In the genomic region with DNA sequence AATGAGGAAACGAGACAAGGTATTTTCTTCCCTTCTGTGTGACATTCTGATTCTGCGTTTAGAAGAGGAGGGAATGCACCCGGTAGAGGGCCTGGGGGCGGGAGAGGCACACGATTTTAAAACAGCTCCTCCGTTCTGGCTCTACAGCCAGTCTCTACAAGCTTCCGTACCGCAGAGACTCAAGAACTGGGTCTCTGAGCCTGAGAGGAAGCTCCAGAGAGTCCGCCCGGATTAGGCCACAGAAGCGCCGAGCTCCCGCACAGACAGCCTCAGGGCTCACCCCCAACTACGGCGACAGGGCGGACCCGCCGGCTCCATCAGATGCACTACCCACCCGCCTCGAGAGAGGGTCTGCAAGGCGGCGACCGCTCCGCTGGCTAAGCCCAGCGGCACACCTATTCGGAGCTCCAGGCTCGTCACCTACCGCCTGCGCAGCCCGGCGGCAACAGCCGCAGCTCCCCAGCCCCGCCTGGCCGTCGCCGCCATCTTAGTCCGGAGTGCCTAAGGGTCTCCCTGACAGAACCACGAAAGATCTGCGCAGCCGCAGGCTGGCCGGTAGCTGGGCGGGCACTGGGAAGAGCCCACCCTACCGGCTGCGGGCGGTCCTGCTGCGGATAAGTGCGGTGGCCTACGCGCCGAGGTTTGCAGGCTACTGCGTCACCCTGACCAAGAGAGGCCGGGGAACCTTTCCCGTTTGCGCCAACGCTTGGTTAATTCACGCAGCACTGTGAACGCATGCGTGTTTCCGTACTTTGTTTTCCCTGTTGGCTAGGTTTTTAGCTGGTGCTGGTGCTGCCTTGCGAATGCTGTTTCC, we compare ENCODE assay signal across 8 cellular contexts. TPM values are rescaled to one million over a fixed set of nuclear protein-coding genes. Genes with fewer than 3 reads are reported as not detected.
DNase-seq lines count a peak whose midpoint lies in the region; ATAC-seq, FAIRE-seq and TF ChIP-seq lines count a peak whose summit lies in the region.

Gene NFU1 (minus strand): TSS at position 499 of the 814 bp plus-strand sequence. CDS start 13 bp downstream, at position 486.

- H3K27me3 ChIP-seq in HepG2 (ENCODE audit: control insufficient read depth in 1 of 2, insufficient read depth in 2 of 2, low read length in 2 of 2), result no peaks in the 10 kb centered on the region; a peak in 1 of 5 replicates

- no peaks in the 10 kb centered on the region for H3K36me3 ChIP-seq in HepG2 (replicated peaks in 1 of 2; ENCODE audit: control insufficient read depth in 1 of 2, insufficient read depth in 2 of 2, low read length in 2 of 2)

- H4K20me1 ChIP-seq in HepG2 (ENCODE audit: insufficient read depth, low read length), result no peaks in the 10 kb centered on the region

- in situ Hi-C loops in HepG2 (cut with HindIII; ENCODE audit: extremely low pct_ligation_motif_present, low pct_unique_long_range_greater_than_20kb), result no loop called here

- peak within 1 kb of the TSS; percentile 99 for H3K27ac Mint-ChIP-seq in dendritic cell treated with granulocyte-macrophage colony-stimulating factor and Interleukin-4, amounts not matched to agents 40 ng/mL and 50 ng/mL, for 4 days

- H3K27me3 Mint-ChIP-seq in dendritic cell treated with granulocyte-macrophage colony-stimulating factor and Interleukin-4, amounts not matched to agents 40 ng/mL and 50 ng/mL, for 4 days, result no peaks in the 10 kb centered on the region

- H3K79me2 ChIP-seq in HepG2 (ENCODE audit: insufficient read depth, low read length), result peaks cover 18% of the 10 kb centered on the region

- peak within 1 kb of the TSS; percentile 88 for H3K4me3 Mint-ChIP-seq in dendritic cell treated with granulocyte-macrophage colony-stimulating factor and Interleukin-4, amounts not matched to agents 40 ng/mL and 50 ng/mL, for 4 days

- peak within 1 kb of the TSS; percentile 83 for H3K27ac ChIP-seq in HepG2 (ENCODE audit: extremely low read length, insufficient read depth, low read length)

- peak within 1 kb of the TSS; percentile 98 for H3K4me2 ChIP-seq in HepG2 (ENCODE audit: low read depth, low read length)

- H3K9me3 ChIP-seq in HepG2 (ENCODE audit: low read length), result no peaks in the 10 kb centered on the region

- POLR2A ChIA-PET in HepG2 (lab: Yijun Ruan, JAX), result interaction anchor here (0.7 to 2.1 kb wide), 38 partner anchors 8 to 1631 kb away, joined by 3 to 20 read pairs (median 4); partner anchors contain the start of genes ANXA4, C2orf42, GFPT1 and MXD1

- peaks cover 21% of the 10 kb centered on the region for H3K4me1 ChIP-seq in HepG2 (ENCODE audit: insufficient read depth, low read length)

- TSS peak; percentile 78 for BruUV-seq in HepG2 (replicated peaks; lab: Mats Ljungman, UMichigan)

- 0 out of 4 replicates have a peak, but pooled peaks of 1 of the 2 experiments have one; percentile 28 for TF ChIP-seq EP300 in HepG2 (IDR thresholded peaks at IDR 0.05; ENCODE audit: low read depth in 2 of 2, low read length in 2 of 2)
- TF ChIP-seq EP300 in HepG2 (CRISPR knock-in tag; IDR thresholded peaks at IDR 0.05; ENCODE audit: borderline replicate concordance), result no peak; the same call in 1 of the 2 replicates

- peak; percentile 91 for DNase-seq in CD1c-positive myeloid dendritic cell (ENCODE audit: extremely low spot score)
- peak; percentile 70 for DNase-seq in NCI-H748 treated with DMSO at 0.1 percent for 48 hours (lab: John Stamatoyannopoulos, UW)
- peak; percentile 70 to 79 for DNase-seq in activated CD4-positive, alpha-beta T cell treated with anti-CD3 and anti-CD28 coated beads, Interleukin-2, amount 50 U/mL, for 24 hours (ENCODE audit: low read depth in 1 of 2, low spot score in 1 of 2)
- DNase-seq in HepG2 (ENCODE audit: low spot score), result peak; percentile 95
- DNase-seq in stimulated activated CD4-positive, alpha-beta T cell treated with anti-CD3 and anti-CD28 coated beads, Interleukin-4, amount 100 ng/mL, for 1 hour, result peak; percentile 86

- peaks cover 18% of the 10 kb centered on the region for H3K36me3 Mint-ChIP-seq in dendritic cell treated with granulocyte-macrophage colony-stimulating factor and Interleukin-4, amounts not matched to agents 40 ng/mL and 50 ng/mL, for 4 days (ENCODE audit: low read depth)

- intact Hi-C loops in dendritic cell treated with granulocyte-macrophage colony-stimulating factor and Interleukin-4, amounts not matched to agents 40 ng/mL and 50 ng/mL, for 4 days (cut with micrococcal nuclease), result loop anchor here (5.0 kb wide), 1 partner anchor 45 kb away; no protein-coding TSS in a partner anchor
- intact Hi-C loops in HepG2 (cut with micrococcal nuclease; ENCODE audit: unreplicated experiment), result loop anchor here (2.0 to 10.0 kb wide), 2 partner anchors 50 to 422 kb away; partner anchors contain the start of genes ANTXR1 and GFPT1

- TF ChIP-seq POLR2A in HepG2 (IDR thresholded peaks at IDR 0.05; ENCODE audit: insufficient read depth in 1 of 2, low read depth in 2 of 2, low read length in 2 of 2), result peak; percentile 95 to 96

- FAIRE-seq in HepG2 (lab: Jason Lieb, UNC), result peak; percentile 37

- H3K9me3 Mint-ChIP-seq in dendritic cell treated with granulocyte-macrophage colony-stimulating factor and Interleukin-4, amounts not matched to agents 40 ng/mL and 50 ng/mL, for 4 days, result peaks cover 10% of the 10 kb centered on the region

- WGBS in HepG2 (ENCODE audit: low lambda C conversion rate), result under 1% methylated on average over 26 of the region's 60 CpGs

- TF ChIP-seq CTCF in HepG2 (CRISPR knock-in tag; IDR thresholded peaks at IDR 0.05), result peak; percentile 93

- H3K4me1 Mint-ChIP-seq in dendritic cell treated with granulocyte-macrophage colony-stimulating factor and Interleukin-4, amounts not matched to agents 40 ng/mL and 50 ng/mL, for 4 days (ENCODE audit: low read depth), result peaks cover 29% of the 10 kb centered on the region

- TF ChIP-seq RAD21 in HepG2 (CRISPR knock-in tag; IDR thresholded peaks at IDR 0.05), result peak; percentile 59

- H3K9ac ChIP-seq in HepG2 (ENCODE audit: insufficient read depth, low read depth, low read length), result peak within 1 kb of the TSS; percentile 94

- ATAC-seq in GM19372 (IDR thresholded peaks at IDR 0.05; ENCODE audit: low read depth, unreplicated experiment) (peak; percentile 87), HG03558 (IDR thresholded peaks at IDR 0.05; ENCODE audit: extremely low read depth, unreplicated experiment) (peak; percentile 85), HepG2 (peak; percentile 98)

- CTCF ChIA-PET in HepG2 (lab: Yijun Ruan, JAX; ENCODE audit: low intra/inter-chr PET ratio, low total read pairs), result no interaction called here

- peak within 1 kb of the TSS; percentile 97 for H2AFZ ChIP-seq in HepG2 (ENCODE audit: low read length)

- peak within 1 kb of the TSS; percentile 75 to 94 (median 87) for H3K4me3 ChIP-seq in HepG2 (replicated peaks in 1 of 3; ENCODE audit: insufficient read depth in 1 of 3, low read depth in 2 of 3, low read length in 3 of 3)

TF ChIP-seq in HepG2, 621 proteins besides CTCF, POLR2A, EP300 and RAD21 (continues in another document):
- TF ChIP-seq PITX1 (CRISPR knock-in tag; IDR thresholded peaks at IDR 0.05) (peak; percentile 85), ZNF720 (CRISPR knock-in tag; IDR thresholded peaks at IDR 0.05) (no peak), TBX3 (IDR thresholded peaks at IDR 0.05; ENCODE audit: borderline replicate concordance) (no peak)

RNA-seq across cellular contexts. Expression of gene NFU1, which starts in this region (rescaled TPM):
- total RNA-seq in HepG2 (2016; rRNA removed; fragmentation: Illumina TruSeq; extraction: Trizol), result 84.0 and 99.6 TPM in 2 replicates
- 88.3 and 93.2 TPM in 2 replicates for total RNA-seq in HepG2 (2016; cell fraction: cytosol; rRNA removed; fragmentation: Illumina TruSeq; extraction: Trizol; ENCODE audit: low read depth)
- 83.8 and 107 TPM in 2 replicates for total RNA-seq in HepG2 (2016; cell fraction: insoluble cytoplasmic fraction; rRNA removed; fragmentation: Illumina TruSeq; extraction: Trizol)
- total RNA-seq in HepG2 (2016; cell fraction: membrane; rRNA removed; fragmentation: Illumina TruSeq; extraction: Trizol), result 83.6 and 88.7 TPM in 2 replicates
- total RNA-seq in HepG2 (2016; cell fraction: nucleus; rRNA removed; fragmentation: Illumina TruSeq; extraction: Trizol), result 35.6 and 35.8 TPM in 2 replicates
- polyA plus RNA-seq in HepG2 (2011; rRNA removed), result 28.1 and 39.1 TPM in 2 replicates
- polyA plus RNA-seq in HepG2 (2011; cell fraction: cytosol; rRNA removed), result 23.1 and 28.7 TPM in 2 replicates
- 6.6 and 7.8 TPM in 2 replicates for polyA plus RNA-seq in HepG2 (2011; cell fraction: nucleus; rRNA removed)
- 58.4 and 80.4 TPM in 2 replicates for polyA plus RNA-seq in HepG2 (2012)
- polyA plus RNA-seq in HepG2 (2016; cell fraction: cytosol; fragmentation: Illumina TruSeq; extraction: Trizol; ENCODE audit: low read depth), result 79.1 and 96.4 TPM in 2 replicates
- 89.4 and 94.3 TPM in 2 replicates for polyA plus RNA-seq in HepG2 (2016; cell fraction: insoluble cytoplasmic fraction; fragmentation: Illumina TruSeq; extraction: Trizol; ENCODE audit: low read depth)
- polyA plus RNA-seq in HepG2 (2016; cell fraction: membrane; fragmentation: Illumina TruSeq; extraction: Trizol; ENCODE audit: low read depth), result 57.3 and 66.6 TPM in 2 replicates
- polyA plus RNA-seq in HepG2 (2016; cell fraction: nucleus; fragmentation: Illumina TruSeq; extraction: Trizol; ENCODE audit: insufficient read depth, low read depth), result 42.0 and 48.4 TPM in 2 replicates
- polyA minus RNA-seq in HepG2 (2011; rRNA and poly(A)+ RNA removed; ENCODE audit: low replicate concordance), result 3.3 and 4.8 TPM in 2 replicates
- polyA minus RNA-seq in HepG2 (2011; cell fraction: cytosol; rRNA and poly(A)+ RNA removed), result 12.6 and 17.8 TPM in 2 replicates
- 11.5 and 12.2 TPM in 2 replicates for polyA minus RNA-seq in HepG2 (2011; cell fraction: nucleus; rRNA and poly(A)+ RNA removed)

Comparison
In these comparisons a context has a peak if more than half of its experiments do, and no peak if none do; other contexts are left out.
1. Peak in every context shown above with its lines: DNase-seq, ATAC-seq, H3K4me3 ChIP-seq and H3K27ac ChIP-seq.